ENCODE assay signal across 1 cellular context in the genomic region with DNA sequence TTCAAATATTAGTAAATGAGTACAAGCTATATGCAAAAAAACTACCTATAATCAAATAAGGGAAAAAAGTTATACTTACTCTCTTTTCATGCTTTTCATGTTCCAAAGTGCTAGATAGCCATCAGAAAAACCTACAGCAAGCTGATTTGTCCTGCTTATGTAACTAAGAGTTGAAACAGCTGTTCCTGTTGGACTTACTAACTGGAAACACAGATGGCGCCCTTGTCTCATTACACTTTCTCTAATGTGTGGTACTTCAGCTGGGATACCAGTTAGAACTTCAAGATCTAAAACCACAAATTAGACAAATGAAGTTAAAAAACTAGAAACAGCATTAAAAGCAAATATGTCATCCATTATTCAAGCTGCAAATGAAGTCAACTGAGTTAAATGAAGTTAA.
TF ChIP-seq lines count a peak whose summit lies in the region.

No MANE protein-coding gene starts in this region.

TF ChIP-seq in HepG2, 621 proteins besides CTCF, POLR2A, EP300 and RAD21 (continued from another document):
- TF ChIP-seq SAP130 (CRISPR knock-in tag; IDR thresholded peaks at IDR 0.05; ENCODE audit: low read depth) (peak; percentile 58; the same call in 1 of the 2 replicates), CEBPG (CRISPR knock-in tag; IDR thresholded peaks at IDR 0.05) (peak; percentile 40; the same call in 1 of the 2 replicates), IRF9 (CRISPR knock-in tag; IDR thresholded peaks at IDR 0.05; ENCODE audit: borderline replicate concordance) (no peak), ZNF644 (CRISPR knock-in tag; IDR thresholded peaks at IDR 0.05; ENCODE audit: low read depth) (peak; percentile 39; the same call in 1 of the 2 replicates), MIXL1 (CRISPR knock-in tag; IDR thresholded peaks at IDR 0.05) (0 out of 2 replicates have a peak, but pooled peaks have one; percentile 41), ZBTB20 (CRISPR knock-in tag; IDR thresholded peaks at IDR 0.05; ENCODE audit: borderline replicate concordance, low read depth) (0 out of 2 replicates have a peak, but pooled peaks have one; percentile 1), POLR2AphosphoS2 (IDR thresholded peaks at IDR 0.05; ENCODE audit: low read depth, low read length) (no peak), ZNF18 (CRISPR knock-in tag; IDR thresholded peaks at IDR 0.05; ENCODE audit: insufficient replicate concordance) (no peak), FOXA1 (IDR thresholded peaks at IDR 0.05) (no peak), FOXA1 (CRISPR knock-in tag; IDR thresholded peaks at IDR 0.05) (peak; percentile 47), RXRB (CRISPR knock-in tag; IDR thresholded peaks at IDR 0.05; ENCODE audit: borderline replicate concordance) (0 out of 2 replicates have a peak, but pooled peaks have one; percentile 23), ZBTB8A (CRISPR knock-in tag; IDR thresholded peaks at IDR 0.05; ENCODE audit: borderline replicate concordance, low read depth) (no peak)
